Comparison of ENCODE assay signal across 17 cellular contexts in genomic region chr6:4371207-4371921, GRCh38.
DNase-seq lines count a peak whose midpoint lies in the region; ATAC-seq, FAIRE-seq and TF ChIP-seq lines count a peak whose summit lies in the region.
"Had no signal": no experiment of that assay in that cellular context is flagged by ENCODE, and none has a peak within 500 bp of the region (broad histone marks: within the 10 kb centered on the region; RNA-seq: fewer than 3 reads in every experiment).

No MANE protein-coding gene starts in this region.

- peaks cover 0 to 34% of the 10 kb centered on the region in 2 donors for H3K4me1 ChIP-seq in right atrium auricular region
- H3K4me1 ChIP-seq in testis, result peaks cover 5% of the 10 kb centered on the region

- in situ Hi-C loops in astrocyte of the spinal cord (cut with HindIII; ENCODE audit: low sequenced_read_pairs), result no loop called here

- H3K27ac ChIP-seq in right atrium auricular region (peak overlapping the region; percentile 77 to 90), testis (peak overlapping the region; percentile 69 to 74)

- no peak for TF ChIP-seq CTCF in astrocyte of the spinal cord (IDR thresholded peaks at IDR 0.05; ENCODE audit: low read depth, low read length)
- TF ChIP-seq CTCF in right atrium auricular region (IDR thresholded peaks at IDR 0.05), result no peak
- TF ChIP-seq CTCF in testis (IDR thresholded peaks at IDR 0.05), result no peak

- no peak for ATAC-seq in HG02588 (IDR thresholded peaks at IDR 0.05; ENCODE audit: unreplicated experiment)
- ATAC-seq: activated CD4-positive, alpha-beta T cell treated with anti-CD3 and anti-CD28 coated beads for 36 hours; esophagus mucosa; stimulated activated naive CD8-positive, alpha-beta T cell treated with anti-CD3 and anti-CD28 coated beads, Interleukin-15, amount 100 ng/mL, for 72 hours had no signal

- TF ChIP-seq POLR2A in H54 (IDR thresholded peaks at IDR 0.05; ENCODE audit: low read depth, low read length) (no peak), testis (IDR thresholded peaks at IDR 0.05) (no peak)

- H3K4me3 ChIP-seq in astrocyte of the spinal cord (ENCODE audit: low read depth, low read length), result no peak overlapping the region
- no peak overlapping the region for H3K4me3 ChIP-seq in right atrium auricular region
- H3K4me3 ChIP-seq in testis, result no peak overlapping the region

- DNase-seq in H54 (ENCODE audit: insufficient read length, low spot score), result peak; percentile 29
- peak; percentile 59 for DNase-seq in astrocyte of the spinal cord (ENCODE audit: low read depth, low spot score)
- DNase-seq in right atrium auricular region (ENCODE audit: low spot score), result peak; percentile 72
- DNase-seq in testis, result peak; percentile 94
- no peak for DNase-seq in NCI-H2227 treated with DMSO at 0.1 percent for 48 hours (lab: John Stamatoyannopoulos, UW)
- DNase-seq in NAMALWA (ENCODE audit: low spot score), result no peak
- DNase-seq in mucosa of gallbladder (ENCODE audit: low spot score), result no peak
- DNase-seq: activated CD4-positive, alpha-beta T cell treated with anti-CD3 and anti-CD28 coated beads for 36 hours; caudate nucleus; DMS 273 treated with DMSO at 0.1 percent for 48 hours; NCI-H1417 treated with DMSO at 0.1 percent for 48 hours; nucleus accumbens; stimulated activated CD4-positive, alpha-beta T cell treated with anti-CD3 and anti-CD28 coated beads, Interleukin-4, amount 100 ng/mL, for 1 hour; stimulated activated naive CD8-positive, alpha-beta T cell treated with anti-CD3 and anti-CD28 coated beads, Interleukin-15, amount 100 ng/mL, for 72 hours; SW 1271 had no signal

- no peak for FAIRE-seq in H54 (lab: Jason Lieb, UNC)

- H3K9me3 ChIP-seq in right atrium auricular region (no peaks in the 10 kb centered on the region), testis (no peaks in the 10 kb centered on the region)

- H3K27me3 ChIP-seq in right atrium auricular region (no peaks in the 10 kb centered on the region), testis (no peaks in the 10 kb centered on the region)

- WGBS in testis, 2 donors, result 54 to 58% methylated on average over 10 of the region's 10 CpGs

- intact Hi-C loops in testis (cut with DNase I; ENCODE audit: low total_unique reads), result no loop called here

- H3K36me3 ChIP-seq in right atrium auricular region (no peaks in the 10 kb centered on the region), testis (ENCODE audit: low read depth, missing control alignments) (no peaks in the 10 kb centered on the region)

Comparison
In these comparisons a context has a peak if more than half of its experiments do, and no peak if none do; other contexts are left out.
1. DNase-seq: peak in H54 (single experiment), astrocyte of the spinal cord (single experiment), right atrium auricular region (single experiment) and testis (single experiment); none in NCI-H2227 treated with DMSO at 0.1 percent for 48 hours (single experiment), NAMALWA (single experiment) and mucosa of gallbladder (single experiment).